ENCODE assay signal across 1 cellular context in the genomic region with DNA sequence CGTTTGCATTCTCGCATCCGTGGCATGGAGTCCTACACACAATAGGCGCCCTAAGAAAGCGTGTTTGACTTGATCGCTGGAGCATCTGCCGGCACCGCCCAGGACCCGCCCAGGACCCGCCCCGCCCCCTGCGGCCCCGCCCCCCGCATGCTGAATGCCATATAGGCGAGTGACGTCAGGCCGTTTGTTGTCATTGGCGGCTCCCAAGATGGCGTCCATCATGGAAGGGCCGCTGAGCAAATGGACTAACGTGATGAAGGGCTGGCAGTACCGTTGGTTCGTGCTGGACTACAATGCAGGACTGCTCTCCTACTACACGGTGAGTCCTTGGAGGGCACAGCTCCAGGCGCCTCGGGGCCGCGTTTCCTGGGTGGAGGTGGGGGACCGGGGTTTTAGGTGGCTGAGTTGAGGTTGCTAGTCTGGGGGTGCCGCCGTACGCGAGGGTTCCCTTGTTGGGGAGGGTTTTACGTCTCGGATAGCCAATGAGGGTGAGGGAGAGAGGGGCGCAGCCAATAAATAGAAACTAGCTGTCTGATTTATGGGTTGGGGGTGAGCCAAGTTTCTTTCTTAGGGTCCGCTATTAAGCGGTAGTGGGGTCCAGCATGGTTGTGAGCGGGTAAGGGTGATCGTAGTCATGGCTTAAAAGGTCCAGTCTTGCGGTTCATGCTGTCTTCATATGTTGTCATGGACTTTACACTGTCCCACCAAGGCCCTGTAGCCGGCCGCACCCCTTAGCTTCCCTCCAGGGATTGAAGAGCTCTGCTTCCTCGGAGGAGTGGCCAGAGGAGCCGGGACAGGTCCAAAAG.
A peak's percentile ranks its signal among the peaks of the same experiment; 100 is the strongest.
TF ChIP-seq lines count a peak whose summit lies in the region.

A gene with protein sequence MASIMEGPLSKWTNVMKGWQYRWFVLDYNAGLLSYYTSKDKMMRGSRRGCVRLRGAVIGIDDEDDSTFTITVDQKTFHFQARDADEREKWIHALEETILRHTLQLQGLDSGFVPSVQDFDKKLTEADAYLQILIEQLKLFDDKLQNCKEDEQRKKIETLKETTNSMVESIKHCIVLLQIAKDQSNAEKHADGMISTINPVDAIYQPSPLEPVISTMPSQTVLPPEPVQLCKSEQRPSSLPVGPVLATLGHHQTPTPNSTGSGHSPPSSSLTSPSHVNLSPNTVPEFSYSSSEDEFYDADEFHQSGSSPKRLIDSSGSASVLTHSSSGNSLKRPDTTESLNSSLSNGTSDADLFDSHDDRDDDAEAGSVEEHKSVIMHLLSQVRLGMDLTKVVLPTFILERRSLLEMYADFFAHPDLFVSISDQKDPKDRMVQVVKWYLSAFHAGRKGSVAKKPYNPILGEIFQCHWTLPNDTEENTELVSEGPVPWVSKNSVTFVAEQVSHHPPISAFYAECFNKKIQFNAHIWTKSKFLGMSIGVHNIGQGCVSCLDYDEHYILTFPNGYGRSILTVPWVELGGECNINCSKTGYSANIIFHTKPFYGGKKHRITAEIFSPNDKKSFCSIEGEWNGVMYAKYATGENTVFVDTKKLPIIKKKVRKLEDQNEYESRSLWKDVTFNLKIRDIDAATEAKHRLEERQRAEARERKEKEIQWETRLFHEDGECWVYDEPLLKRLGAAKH (plus strand): TSS at position 190 of the 806 bp plus-strand sequence. CDS start 19 bp downstream, at position 209.

TF ChIP-seq in K562, 482 proteins besides CTCF, POLR2A, EP300 and RAD21 (continued from another document and continues in another):
- TF ChIP-seq, protein P1, sequence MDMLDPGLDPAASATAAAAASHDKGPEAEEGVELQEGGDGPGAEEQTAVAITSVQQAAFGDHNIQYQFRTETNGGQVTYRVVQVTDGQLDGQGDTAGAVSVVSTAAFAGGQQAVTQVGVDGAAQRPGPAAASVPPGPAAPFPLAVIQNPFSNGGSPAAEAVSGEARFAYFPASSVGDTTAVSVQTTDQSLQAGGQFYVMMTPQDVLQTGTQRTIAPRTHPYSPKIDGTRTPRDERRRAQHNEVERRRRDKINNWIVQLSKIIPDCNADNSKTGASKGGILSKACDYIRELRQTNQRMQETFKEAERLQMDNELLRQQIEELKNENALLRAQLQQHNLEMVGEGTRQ (CRISPR knock-in tag; IDR thresholded peaks at IDR 0.05) = no peak
- TF ChIP-seq ZSCAN32 (CRISPR knock-in tag; IDR thresholded peaks at IDR 0.05) (no peak), KLF13 (tag; IDR thresholded peaks at IDR 0.05; ENCODE audit: borderline replicate concordance, low read depth) (no peak), ZBTB8A (IDR thresholded peaks at IDR 0.05; ENCODE audit: partially characterized antibody) (no peak), PHF20 (IDR thresholded peaks at IDR 0.05; ENCODE audit: partially characterized antibody) (no peak), ZNF12 (CRISPR knock-in tag; IDR thresholded peaks at IDR 0.05) (no peak), ZNF174 (CRISPR knock-in tag; IDR thresholded peaks at IDR 0.05) (no peak), CEBPB (tag; IDR thresholded peaks at IDR 0.05) (no peak), HNRNPLL (IDR thresholded peaks at IDR 0.05; ENCODE audit: low read depth, low read length, poor library complexity, severe bottlenecking) (peak; percentile 51), MCM5 (IDR thresholded peaks at IDR 0.05; ENCODE audit: low read depth) (no peak), EZH2 (IDR thresholded peaks at IDR 0.05; ENCODE audit: borderline replicate concordance, low read depth, low read length) (no peak), ZNF583 (CRISPR knock-in tag; IDR thresholded peaks at IDR 0.05) (no peak), PHF8 (IDR thresholded peaks at IDR 0.05; ENCODE audit: borderline replicate concordance, low read length) (peak; percentile 88), NONO (IDR thresholded peaks at IDR 0.05; ENCODE audit: low read depth in 2 of 2, low read length in 1 of 2) (no peak), TAF15 (IDR thresholded peaks at IDR 0.05; ENCODE audit: low read depth, low read length) (no peak), CBX1 (IDR thresholded peaks at IDR 0.05; ENCODE audit: low read depth) (no peak), SLC30A9 (CRISPR knock-in tag; IDR thresholded peaks at IDR 0.05) (no peak), HNRNPL (IDR thresholded peaks at IDR 0.05; ENCODE audit: low read depth, low read length) (no peak), RBM17 (IDR thresholded peaks at IDR 0.05; ENCODE audit: borderline replicate concordance, low read depth, low read length) (no peak), NFIX (CRISPR knock-in tag; IDR thresholded peaks at IDR 0.05; ENCODE audit: low read depth) (0 out of 2 replicates have a peak, but pooled peaks have one; percentile 0), MCM3 (IDR thresholded peaks at IDR 0.05) (no peak), NELFE (IDR thresholded peaks at IDR 0.05; ENCODE audit: insufficient read depth, insufficient read length) (no peak), NFRKB (IDR thresholded peaks at IDR 0.05; ENCODE audit: low read depth) (peak; percentile 97)
- TF ChIP-seq, protein P2, sequence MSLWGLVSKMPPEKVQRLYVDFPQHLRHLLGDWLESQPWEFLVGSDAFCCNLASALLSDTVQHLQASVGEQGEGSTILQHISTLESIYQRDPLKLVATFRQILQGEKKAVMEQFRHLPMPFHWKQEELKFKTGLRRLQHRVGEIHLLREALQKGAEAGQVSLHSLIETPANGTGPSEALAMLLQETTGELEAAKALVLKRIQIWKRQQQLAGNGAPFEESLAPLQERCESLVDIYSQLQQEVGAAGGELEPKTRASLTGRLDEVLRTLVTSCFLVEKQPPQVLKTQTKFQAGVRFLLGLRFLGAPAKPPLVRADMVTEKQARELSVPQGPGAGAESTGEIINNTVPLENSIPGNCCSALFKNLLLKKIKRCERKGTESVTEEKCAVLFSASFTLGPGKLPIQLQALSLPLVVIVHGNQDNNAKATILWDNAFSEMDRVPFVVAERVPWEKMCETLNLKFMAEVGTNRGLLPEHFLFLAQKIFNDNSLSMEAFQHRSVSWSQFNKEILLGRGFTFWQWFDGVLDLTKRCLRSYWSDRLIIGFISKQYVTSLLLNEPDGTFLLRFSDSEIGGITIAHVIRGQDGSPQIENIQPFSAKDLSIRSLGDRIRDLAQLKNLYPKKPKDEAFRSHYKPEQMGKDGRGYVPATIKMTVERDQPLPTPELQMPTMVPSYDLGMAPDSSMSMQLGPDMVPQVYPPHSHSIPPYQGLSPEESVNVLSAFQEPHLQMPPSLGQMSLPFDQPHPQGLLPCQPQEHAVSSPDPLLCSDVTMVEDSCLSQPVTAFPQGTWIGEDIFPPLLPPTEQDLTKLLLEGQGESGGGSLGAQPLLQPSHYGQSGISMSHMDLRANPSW (CRISPR knock-in tag; IDR thresholded peaks at IDR 0.05) = peak; percentile 79; the same call in 1 of the 2 replicates
- TF ChIP-seq, protein P3, sequence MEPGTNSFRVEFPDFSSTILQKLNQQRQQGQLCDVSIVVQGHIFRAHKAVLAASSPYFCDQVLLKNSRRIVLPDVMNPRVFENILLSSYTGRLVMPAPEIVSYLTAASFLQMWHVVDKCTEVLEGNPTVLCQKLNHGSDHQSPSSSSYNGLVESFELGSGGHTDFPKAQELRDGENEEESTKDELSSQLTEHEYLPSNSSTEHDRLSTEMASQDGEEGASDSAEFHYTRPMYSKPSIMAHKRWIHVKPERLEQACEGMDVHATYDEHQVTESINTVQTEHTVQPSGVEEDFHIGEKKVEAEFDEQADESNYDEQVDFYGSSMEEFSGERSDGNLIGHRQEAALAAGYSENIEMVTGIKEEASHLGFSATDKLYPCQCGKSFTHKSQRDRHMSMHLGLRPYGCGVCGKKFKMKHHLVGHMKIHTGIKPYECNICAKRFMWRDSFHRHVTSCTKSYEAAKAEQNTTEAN (CRISPR knock-in tag; IDR thresholded peaks at IDR 0.05) = no peak; the same call in 1 of the 2 replicates
- TF ChIP-seq, protein P4, sequence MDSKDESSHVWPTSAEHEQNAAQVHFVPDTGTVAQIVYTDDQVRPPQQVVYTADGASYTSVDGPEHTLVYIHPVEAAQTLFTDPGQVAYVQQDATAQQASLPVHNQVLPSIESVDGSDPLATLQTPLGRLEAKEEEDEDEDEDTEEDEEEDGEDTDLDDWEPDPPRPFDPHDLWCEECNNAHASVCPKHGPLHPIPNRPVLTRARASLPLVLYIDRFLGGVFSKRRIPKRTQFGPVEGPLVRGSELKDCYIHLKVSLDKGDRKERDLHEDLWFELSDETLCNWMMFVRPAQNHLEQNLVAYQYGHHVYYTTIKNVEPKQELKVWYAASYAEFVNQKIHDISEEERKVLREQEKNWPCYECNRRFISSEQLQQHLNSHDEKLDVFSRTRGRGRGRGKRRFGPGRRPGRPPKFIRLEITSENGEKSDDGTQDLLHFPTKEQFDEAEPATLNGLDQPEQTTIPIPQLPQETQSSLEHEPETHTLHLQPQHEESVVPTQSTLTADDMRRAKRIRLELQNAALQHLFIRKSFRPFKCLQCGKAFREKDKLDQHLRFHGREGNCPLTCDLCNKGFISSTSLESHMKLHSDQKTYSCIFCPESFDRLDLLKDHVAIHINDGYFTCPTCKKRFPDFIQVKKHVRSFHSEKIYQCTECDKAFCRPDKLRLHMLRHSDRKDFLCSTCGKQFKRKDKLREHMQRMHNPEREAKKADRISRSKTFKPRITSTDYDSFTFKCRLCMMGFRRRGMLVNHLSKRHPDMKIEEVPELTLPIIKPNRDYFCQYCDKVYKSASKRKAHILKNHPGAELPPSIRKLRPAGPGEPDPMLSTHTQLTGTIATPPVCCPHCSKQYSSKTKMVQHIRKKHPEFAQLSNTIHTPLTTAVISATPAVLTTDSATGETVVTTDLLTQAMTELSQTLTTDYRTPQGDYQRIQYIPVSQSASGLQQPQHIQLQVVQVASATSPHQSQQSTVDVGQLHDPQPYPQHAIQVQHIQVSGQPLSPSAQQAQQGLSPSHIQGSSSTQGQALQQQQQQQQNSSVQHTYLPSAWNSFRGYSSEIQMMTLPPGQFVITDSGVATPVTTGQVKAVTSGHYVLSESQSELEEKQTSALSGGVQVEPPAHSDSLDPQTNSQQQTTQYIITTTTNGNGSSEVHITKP (IDR thresholded peaks at IDR 0.05; ENCODE audit: partially characterized antibody) = peak; percentile 94
- TF ChIP-seq, protein P5, sequence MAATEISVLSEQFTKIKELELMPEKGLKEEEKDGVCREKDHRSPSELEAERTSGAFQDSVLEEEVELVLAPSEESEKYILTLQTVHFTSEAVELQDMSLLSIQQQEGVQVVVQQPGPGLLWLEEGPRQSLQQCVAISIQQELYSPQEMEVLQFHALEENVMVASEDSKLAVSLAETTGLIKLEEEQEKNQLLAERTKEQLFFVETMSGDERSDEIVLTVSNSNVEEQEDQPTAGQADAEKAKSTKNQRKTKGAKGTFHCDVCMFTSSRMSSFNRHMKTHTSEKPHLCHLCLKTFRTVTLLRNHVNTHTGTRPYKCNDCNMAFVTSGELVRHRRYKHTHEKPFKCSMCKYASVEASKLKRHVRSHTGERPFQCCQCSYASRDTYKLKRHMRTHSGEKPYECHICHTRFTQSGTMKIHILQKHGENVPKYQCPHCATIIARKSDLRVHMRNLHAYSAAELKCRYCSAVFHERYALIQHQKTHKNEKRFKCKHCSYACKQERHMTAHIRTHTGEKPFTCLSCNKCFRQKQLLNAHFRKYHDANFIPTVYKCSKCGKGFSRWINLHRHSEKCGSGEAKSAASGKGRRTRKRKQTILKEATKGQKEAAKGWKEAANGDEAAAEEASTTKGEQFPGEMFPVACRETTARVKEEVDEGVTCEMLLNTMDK (IDR thresholded peaks at IDR 0.05; ENCODE audit: borderline replicate concordance, insufficient read depth, low read depth, low read length, poor library complexity, severe bottlenecking) = no peak
- TF ChIP-seq, protein P6, sequence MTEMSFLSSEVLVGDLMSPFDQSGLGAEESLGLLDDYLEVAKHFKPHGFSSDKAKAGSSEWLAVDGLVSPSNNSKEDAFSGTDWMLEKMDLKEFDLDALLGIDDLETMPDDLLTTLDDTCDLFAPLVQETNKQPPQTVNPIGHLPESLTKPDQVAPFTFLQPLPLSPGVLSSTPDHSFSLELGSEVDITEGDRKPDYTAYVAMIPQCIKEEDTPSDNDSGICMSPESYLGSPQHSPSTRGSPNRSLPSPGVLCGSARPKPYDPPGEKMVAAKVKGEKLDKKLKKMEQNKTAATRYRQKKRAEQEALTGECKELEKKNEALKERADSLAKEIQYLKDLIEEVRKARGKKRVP (CRISPR knock-in tag; IDR thresholded peaks at IDR 0.05) = no peak
- TF ChIP-seq, protein P7, sequence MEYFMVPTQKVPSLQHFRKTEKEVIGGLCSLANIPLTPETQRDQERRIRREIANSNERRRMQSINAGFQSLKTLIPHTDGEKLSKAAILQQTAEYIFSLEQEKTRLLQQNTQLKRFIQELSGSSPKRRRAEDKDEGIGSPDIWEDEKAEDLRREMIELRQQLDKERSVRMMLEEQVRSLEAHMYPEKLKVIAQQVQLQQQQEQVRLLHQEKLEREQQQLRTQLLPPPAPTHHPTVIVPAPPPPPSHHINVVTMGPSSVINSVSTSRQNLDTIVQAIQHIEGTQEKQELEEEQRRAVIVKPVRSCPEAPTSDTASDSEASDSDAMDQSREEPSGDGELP (CRISPR knock-in tag; IDR thresholded peaks at IDR 0.05; ENCODE audit: borderline replicate concordance) = peak; percentile 60; the same call in 1 of the 2 replicates
- TF ChIP-seq, protein P8, sequence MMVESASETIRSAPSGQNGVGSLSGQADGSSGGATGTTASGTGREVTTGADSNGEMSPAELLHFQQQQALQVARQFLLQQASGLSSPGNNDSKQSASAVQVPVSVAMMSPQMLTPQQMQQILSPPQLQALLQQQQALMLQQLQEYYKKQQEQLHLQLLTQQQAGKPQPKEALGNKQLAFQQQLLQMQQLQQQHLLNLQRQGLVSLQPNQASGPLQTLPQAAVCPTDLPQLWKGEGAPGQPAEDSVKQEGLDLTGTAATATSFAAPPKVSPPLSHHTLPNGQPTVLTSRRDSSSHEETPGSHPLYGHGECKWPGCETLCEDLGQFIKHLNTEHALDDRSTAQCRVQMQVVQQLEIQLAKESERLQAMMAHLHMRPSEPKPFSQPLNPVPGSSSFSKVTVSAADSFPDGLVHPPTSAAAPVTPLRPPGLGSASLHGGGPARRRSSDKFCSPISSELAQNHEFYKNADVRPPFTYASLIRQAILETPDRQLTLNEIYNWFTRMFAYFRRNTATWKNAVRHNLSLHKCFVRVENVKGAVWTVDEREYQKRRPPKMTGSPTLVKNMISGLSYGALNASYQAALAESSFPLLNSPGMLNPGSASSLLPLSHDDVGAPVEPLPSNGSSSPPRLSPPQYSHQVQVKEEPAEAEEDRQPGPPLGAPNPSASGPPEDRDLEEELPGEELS (CRISPR knock-in tag; IDR thresholded peaks at IDR 0.05; ENCODE audit: borderline replicate concordance) = no peak; the same call in 1 of the 2 replicates
